In the genomic region with DNA sequence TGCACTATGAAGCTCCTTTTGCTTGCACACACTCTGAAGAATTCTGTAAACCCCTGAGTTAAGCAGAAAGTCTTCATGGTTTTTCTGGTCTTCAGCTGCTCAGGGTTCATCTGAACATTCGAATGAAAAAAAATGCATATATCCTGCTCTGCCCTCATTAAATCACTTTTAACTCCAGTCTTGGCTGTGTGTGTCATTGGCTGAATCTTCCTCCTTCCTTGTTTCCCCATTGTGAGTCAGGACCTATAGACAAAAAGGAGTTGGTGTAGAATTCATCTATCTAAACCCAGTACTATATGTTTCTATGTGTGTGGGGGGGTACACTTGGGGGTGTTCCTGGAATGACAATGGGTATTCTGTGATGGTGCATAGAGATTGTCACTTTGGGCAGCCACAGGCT, we compare ENCODE assay signal across 19 cellular contexts. TPM values are rescaled to one million over a fixed set of nuclear protein-coding genes. Genes with fewer than 3 reads are reported as not detected.
DNase-seq lines count a peak whose midpoint lies in the region; ATAC-seq and TF ChIP-seq lines count a peak whose summit lies in the region.
"Had no signal": no experiment of that assay in that cellular context is flagged by ENCODE, and none has a peak within 500 bp of the region (broad histone marks: within the 10 kb centered on the region; RNA-seq: fewer than 3 reads in every experiment).

No MANE protein-coding gene starts in this region.

- H3K4me3 ChIP-seq in WERI-Rb-1 (ENCODE audit: low read depth, low read length) = no peak overlapping the region
- no peak overlapping the region for H3K4me3 ChIP-seq in epithelial cell of esophagus (ENCODE audit: low read length)
- no peak overlapping the region for H3K4me3 ChIP-seq in thyroid gland (replicated peaks in 1 of 3)
- H3K4me3 ChIP-seq: BLaER1 had no signal

- peak; percentile 65 for ATAC-seq in esophagus mucosa
- no peak for ATAC-seq in GM18498 (IDR thresholded peaks at IDR 0.05; ENCODE audit: unreplicated experiment)
- ATAC-seq: CD8-positive, alpha-beta T cell had no signal

- no peaks in the 10 kb centered on the region for H3K27me3 ChIP-seq in WERI-Rb-1 (ENCODE audit: insufficient read depth, low read depth, severe bottlenecking)
- no peaks in the 10 kb centered on the region for H3K27me3 ChIP-seq in thyroid gland
- H3K27me3 ChIP-seq: BE2C, BLaER1 had no signal

- WGBS in thyroid gland, 2 donors = 80 to 85% methylated on average over 1 of the region's 1 CpG

- H3K36me3 ChIP-seq in WERI-Rb-1 (no peaks in the 10 kb centered on the region), thyroid gland (no peaks in the 10 kb centered on the region)
- H3K36me3 ChIP-seq: BE2C, BLaER1 had no signal

- intact Hi-C loops in thyroid gland (cut with DNase I) = no loop called here

- H3K9me3 ChIP-seq in WERI-Rb-1 (ENCODE audit: severe bottlenecking) (peaks cover 15% of the 10 kb centered on the region), thyroid gland (no peaks in the 10 kb centered on the region)
- H3K9me3 ChIP-seq: BE2C, BLaER1, Caco-2 had no signal

- no peak for TF ChIP-seq POLR2A in thyroid gland (IDR thresholded peaks at IDR 0.05)

- DNase-seq in WERI-Rb-1 (peak; percentile 2), epithelial cell of esophagus (ENCODE audit: low read depth) (peak; percentile 50), NCI-H1092 treated with DMSO at 0.1 percent for 48 hours (lab: John Stamatoyannopoulos, UW) (no peak), thyroid gland (no peak)
- no peak for DNase-seq in activated CD4-positive, CD25-positive, alpha-beta regulatory T cell (lab: John Stamatoyannopoulos, UW)
- DNase-seq: 8988T; ACHN; BE2C; Caco-2; Calu3; CD4-positive, alpha-beta T cell; CD8-positive, alpha-beta T cell; DMS79 treated with DMSO at 0.1 percent for 48 hours; GF-D8 had no signal

- H3K27ac ChIP-seq in WERI-Rb-1 = no peak overlapping the region
- no peak overlapping the region for H3K27ac ChIP-seq in thyroid gland
- H3K27ac ChIP-seq: BLaER1, C4-2B had no signal

- TF ChIP-seq CTCF in WERI-Rb-1 (IDR thresholded peaks at IDR 0.05; ENCODE audit: low read depth, low read length) (no peak), epithelial cell of esophagus (IDR thresholded peaks at IDR 0.05; ENCODE audit: insufficient read depth, low read depth, low read length, missing control alignments) (no peak), thyroid gland (IDR thresholded peaks at IDR 0.05) (no peak)

- H3K4me1 ChIP-seq in thyroid gland = no peaks in the 10 kb centered on the region
- H3K4me1 ChIP-seq: BE2C, Caco-2 had no signal

RNA-seq across cellular contexts. Expression of a gene that starts 6.6 kb away (rescaled TPM):
- total RNA-seq in esophagus mucosa = 2,894 TPM
- total RNA-seq in thyroid gland = not detected
- total RNA-seq: A673; Caco-2; Calu3; CD4-positive, alpha-beta T cell; CD8-positive, alpha-beta T cell had no signal

RNA-seq across cellular contexts. Expression of a gene that starts 16.5 kb away (rescaled TPM):
- total RNA-seq in esophagus mucosa = 1,669 TPM
- not detected for total RNA-seq in thyroid gland
- total RNA-seq: Caco-2; Calu3; CD4-positive, alpha-beta T cell; CD8-positive, alpha-beta T cell had no signal

RNA-seq across cellular contexts. Expression of a gene that starts 22.9 kb away (rescaled TPM):
- 10,043 TPM for total RNA-seq in esophagus mucosa
- not detected for total RNA-seq in thyroid gland
- total RNA-seq: A673; CD4-positive, alpha-beta T cell; CD8-positive, alpha-beta T cell had no signal

RNA-seq across cellular contexts. Expression of a gene that starts 32.9 kb away (rescaled TPM):
- total RNA-seq in esophagus mucosa = 5,244 TPM
- not detected for total RNA-seq in thyroid gland
- total RNA-seq: A673; Caco-2; Calu3; CD4-positive, alpha-beta T cell; CD8-positive, alpha-beta T cell had no signal

RNA-seq across cellular contexts. Expression of a gene that starts 40.5 kb away (rescaled TPM):
- total RNA-seq in esophagus mucosa (1,843 TPM), thyroid gland (not detected)
- total RNA-seq: A673; Caco-2; Calu3; CD4-positive, alpha-beta T cell; CD8-positive, alpha-beta T cell had no signal

Comparison
In these comparisons a context has a peak if more than half of its experiments do, and no peak if none do; other contexts are left out.
1. DNase-seq: peak in WERI-Rb-1 (single experiment) and epithelial cell of esophagus (single experiment); none in NCI-H1092 treated with DMSO at 0.1 percent for 48 hours (single experiment), thyroid gland (0 of 2) and activated CD4-positive, CD25-positive, alpha-beta regulatory T cell (0 of 4).
2. RNA of a gene that starts 6.6 kb away (total RNA-seq): 2,894 TPM in esophagus mucosa (single experiment); not detected in thyroid gland; every median in the first group is over 1,000 times any median in the second.
3. RNA of a gene that starts 16.5 kb away (total RNA-seq): 1,669 TPM in esophagus mucosa (single experiment); not detected in thyroid gland; every median in the first group is over 1,000 times any median in the second.
4. RNA of a gene that starts 22.9 kb away (total RNA-seq): 10,043 TPM in esophagus mucosa (single experiment); not detected in thyroid gland; every median in the first group is over 1,000 times any median in the second.